ENCODE assay signal across 10 cellular contexts in genomic region chrX:84712621-84713020, GRCh38.
"Had no signal": no experiment of that assay in that cellular context is flagged by ENCODE, and none has a peak within 500 bp of the region (broad histone marks: within the 10 kb centered on the region; RNA-seq: fewer than 3 reads in every experiment).

No MANE protein-coding gene starts in this region.

- H3K4me3 ChIP-seq: GM23248, GM23338 had no signal

- H3K4me3 Mint-ChIP-seq: GM23338, H9, HFFc6 had no signal

- H3K9me3 Mint-ChIP-seq: GM23338, HFFc6 had no signal

- H3K27ac Mint-ChIP-seq: GM23338, H9, HFFc6 had no signal

- H3K9ac ChIP-seq: GM23248 had no signal

- H3K4me2 ChIP-seq: GM23338 had no signal

- H2AFZ ChIP-seq: GM23248, GM23338 had no signal

- ATAC-seq: GM23338, HCT116 had no signal

- H3K27ac ChIP-seq: GM23248 had no signal

- DNase-seq: GM23248, GOT3, H7, H9, HCEC 1CT, HFFc6 had no signal

- FAIRE-seq: H1, H54 had no signal
